ENCODE assay signal across 20 cellular contexts in genomic region chr14:25197885-25198284, GRCh38.
"Had no signal": no experiment of that assay in that cellular context is flagged by ENCODE, and none has a peak within 500 bp of the region (broad histone marks: within the 10 kb centered on the region; RNA-seq: fewer than 3 reads in every experiment).

No MANE protein-coding gene starts in this region.

- H3K9me3 ChIP-seq: SK-N-SH had no signal

- DNase-seq: KBM-7, NCI-H1092, NCI-H1105 treated with DMSO at 0.1 percent for 48 hours, NCI-H1417 treated with DMSO at 0.1 percent for 48 hours, NCI-H146, NCI-H1694 treated with DMSO at 0.1 percent for 48 hours, NCI-H1930, NCI-H2081 treated with DMSO at 0.1 percent for 48 hours, NCI-H2171, NCI-H226, NCI-H446, NCI-H510A, NCI-H524 treated with DMSO at 0.1 percent for 48 hours, NCI-H69, NCI-H774, Right ventricle myocardium superior, RPMI8226, SIG-M5, SK-N-SH, SW 1271 had no signal
